9 cellular contexts compared by ENCODE assay signal in the genomic region with DNA sequence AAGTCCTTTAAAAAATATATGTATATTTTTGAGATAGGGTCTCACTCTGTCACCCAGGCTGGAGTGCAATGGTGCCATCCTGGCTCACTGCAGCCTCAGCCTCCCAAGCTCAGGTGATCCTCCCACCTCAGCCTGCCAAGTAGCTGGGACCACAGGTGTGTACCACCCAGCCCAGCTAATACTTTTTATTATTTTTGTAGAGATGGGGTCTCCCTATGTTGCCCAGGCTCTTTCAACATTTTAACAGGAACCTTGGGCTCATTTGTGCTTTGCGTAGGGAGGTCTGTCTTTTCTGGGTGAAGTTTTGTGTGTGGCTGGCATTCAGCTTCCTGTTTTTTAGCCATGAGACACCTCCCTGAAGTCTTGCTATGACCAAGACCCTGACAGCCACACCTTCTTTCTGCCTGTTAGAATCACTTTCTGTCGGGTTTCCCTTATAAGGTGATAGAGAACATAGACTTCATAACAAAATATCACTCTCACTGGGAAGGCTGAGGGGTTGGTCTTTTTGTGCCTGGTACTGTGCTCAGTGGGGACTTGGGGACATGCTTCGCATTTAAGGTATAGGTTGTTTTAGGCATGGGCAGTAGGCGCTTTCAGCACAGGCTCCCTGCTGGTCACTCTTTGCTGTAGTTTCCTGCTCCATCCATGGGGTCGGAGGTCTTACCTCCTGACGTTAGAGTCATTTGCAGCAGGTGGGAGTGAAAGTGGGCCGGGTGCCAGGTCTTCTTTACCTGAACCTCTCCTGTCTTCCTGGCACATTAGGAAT. TPM values are rescaled to one million over a fixed set of nuclear protein-coding genes. Genes with fewer than 3 reads are reported as not detected.
A peak's percentile ranks its signal among the peaks of the same experiment; 100 is the strongest.
DNase-seq lines count a peak whose midpoint lies in the region; ATAC-seq, FAIRE-seq and TF ChIP-seq lines count a peak whose summit lies in the region.
"Had no signal": no experiment of that assay in that cellular context is flagged by ENCODE, and none has a peak within 500 bp of the region (broad histone marks: within the 10 kb centered on the region; RNA-seq: fewer than 3 reads in every experiment).

No MANE protein-coding gene starts in this region.

- peak; percentile 19 for DNase-seq in stimulated activated CD4-positive, alpha-beta T cell treated with anti-CD3 and anti-CD28 coated beads, Interleukin-1b, Interleukin-23, amount 100 ng/mL, for 48 hours
- DNase-seq in stimulated activated CD4-positive, alpha-beta T cell treated with anti-CD3 and anti-CD28 coated beads, Interleukin-2, amount 100 ng/mL, for 48 hours: no peak
- DNase-seq in K562 (ENCODE audit: extremely low read depth in 1 of 4, low spot score in 3 of 4) (no peak), NCI-H2196 treated with DMSO at 0.1 percent for 48 hours (lab: John Stamatoyannopoulos, UW; ENCODE audit: unreplicated experiment) (no peak), osteoblast (ENCODE audit: insufficient read length, low spot score, missing footprints) (no peak)
- no peak for DNase-seq in stimulated activated CD4-positive, alpha-beta T cell treated with anti-CD3 and anti-CD28 coated beads, Interleukin-15, amount 100 ng/mL, for 24 hours
- DNase-seq in activated CD4-positive, alpha-beta T cell treated with anti-CD3 and anti-CD28 coated beads, Interleukin-2, amount 10 ng/mL, durations not matched to agents 24 days and 14 days: no peak

- H3K79me2 ChIP-seq in K562 (ENCODE audit: control insufficient read depth, insufficient read depth, low read length) (peaks cover 77% of the 10 kb centered on the region), osteoblast (ENCODE audit: insufficient read depth, low read length) (peaks cover 82% of the 10 kb centered on the region)

- POLR2A ChIA-PET in K562 (lab: Yijun Ruan, JAX): interaction anchor here (0.7 to 1.2 kb wide), 2 partner anchors 25 to 27 kb away, joined by 3 read pairs; no protein-coding TSS in a partner anchor

- no peaks in the 10 kb centered on the region for H3K36me3 Mint-ChIP-seq in activated CD4-positive, alpha-beta T cell treated with anti-CD3 and anti-CD28 coated beads, Interleukin-2, amount 10 ng/mL, durations not matched to agents 24 days and 14 days (ENCODE audit: low read depth)

- H3K9ac ChIP-seq in K562 (ENCODE audit: insufficient read depth in 1 of 2, low read depth in 2 of 2, low read length in 2 of 2): no peak overlapping the region; a peak in 1 of 4 replicates

- H3K36me3 ChIP-seq in K562 (ENCODE audit: control insufficient read depth, insufficient read depth, low read length) (peaks cover 17% of the 10 kb centered on the region; the same call in 2 of the 3 replicates), osteoblast (ENCODE audit: insufficient read depth, low read length) (peaks cover 3% of the 10 kb centered on the region)

- TF ChIP-seq CTCF in K562 (IDR thresholded peaks at IDR 0.05 in 2 of 3, conservative IDR thresholded peaks at IDR 0.05 in 1 of 3; ENCODE audit: insufficient read depth in 2 of 3, low read depth in 1 of 3, low read length in 3 of 3) (no peak), osteoblast (IDR thresholded peaks at IDR 0.05; ENCODE audit: extremely low read depth, low read depth, low read length) (no peak)

- H3K4me1 ChIP-seq in K562 (replicated peaks in 1 of 2; ENCODE audit: control insufficient read depth in 2 of 2, insufficient read depth in 2 of 2, low read length in 2 of 2): peaks cover 31 to 52% of the 10 kb centered on the region in 2 experiments
- peaks cover 19% of the 10 kb centered on the region for H3K4me1 ChIP-seq in osteoblast (ENCODE audit: insufficient read depth, low read length)

- BruUV-seq in K562 (replicated peaks; lab: Mats Ljungman, UMichigan): no TSS peak

- intact Hi-C loops in K562 (cut with micrococcal nuclease): no loop called here
- intact Hi-C loops in activated CD4-positive, alpha-beta T cell treated with anti-CD3 and anti-CD28 coated beads, Interleukin-2, amount 10 ng/mL, durations not matched to agents 24 days and 14 days (cut with micrococcal nuclease): no loop called here

- no peaks in the 10 kb centered on the region for H3K9me3 Mint-ChIP-seq in activated CD4-positive, alpha-beta T cell treated with anti-CD3 and anti-CD28 coated beads, Interleukin-2, amount 10 ng/mL, durations not matched to agents 24 days and 14 days

- H3K27ac ChIP-seq in K562 (ENCODE audit: extremely low read depth, low read depth, low read length) (peak overlapping the region; percentile 2; the same call in 1 of the 3 replicates), osteoblast (ENCODE audit: low read depth, low read length) (no peak overlapping the region)

- TF ChIP-seq POLR2A in K562 (conservative IDR thresholded peaks at IDR 0.05): no peak

- no peak overlapping the region for H3K27ac Mint-ChIP-seq in activated CD4-positive, alpha-beta T cell treated with anti-CD3 and anti-CD28 coated beads, Interleukin-2, amount 10 ng/mL, durations not matched to agents 24 days and 14 days

- in situ Hi-C loops in K562 (cut with MboI): no loop called here

- no peak for TF ChIP-seq RAD21 in K562 (CRISPR knock-in tag; conservative IDR thresholded peaks at IDR 0.05 in 1 of 2, IDR thresholded peaks at IDR 0.05 in 1 of 2)

- peaks cover 14% of the 10 kb centered on the region for H3K4me1 Mint-ChIP-seq in activated CD4-positive, alpha-beta T cell treated with anti-CD3 and anti-CD28 coated beads, Interleukin-2, amount 10 ng/mL, durations not matched to agents 24 days and 14 days

- CTCF ChIA-PET in K562 (lab: Yijun Ruan, JAX; ENCODE audit: low intra/inter-chr PET ratio): no interaction called here

- H3K27me3 Mint-ChIP-seq in activated CD4-positive, alpha-beta T cell treated with anti-CD3 and anti-CD28 coated beads, Interleukin-2, amount 10 ng/mL, durations not matched to agents 24 days and 14 days: peaks cover 69% of the 10 kb centered on the region

- H3K27me3 ChIP-seq in K562 (ENCODE audit: control insufficient read depth in 2 of 2, insufficient read depth in 2 of 2, low read length in 2 of 2) (no peaks in the 10 kb centered on the region), osteoblast (ENCODE audit: insufficient read depth, low read length) (no peaks in the 10 kb centered on the region)

- no peak for FAIRE-seq in K562 (lab: Jason Lieb, UNC)
- FAIRE-seq: endothelial cell of umbilical vein had no signal

- H3K9me3 ChIP-seq in K562 (replicated peaks; ENCODE audit: control insufficient read depth, insufficient read depth, low read depth, low read length) (no peaks in the 10 kb centered on the region), osteoblast (ENCODE audit: low read depth, low read length) (no peaks in the 10 kb centered on the region)

- TF ChIP-seq EP300 in K562 (IDR thresholded peaks at IDR 0.05; ENCODE audit: low read length): no peak

- 47% methylated on average over 7 of the region's 7 CpGs for WGBS in K562 (ENCODE audit: insufficient coverage, low coverage, missing lambda C conversion rate)

- no peak overlapping the region for H3K4me3 Mint-ChIP-seq in activated CD4-positive, alpha-beta T cell treated with anti-CD3 and anti-CD28 coated beads, Interleukin-2, amount 10 ng/mL, durations not matched to agents 24 days and 14 days

- H3K4me3 ChIP-seq in K562 (no peak overlapping the region), osteoblast (ENCODE audit: insufficient read depth, low read length) (no peak overlapping the region)

- H2AFZ ChIP-seq in K562 (ENCODE audit: low read depth, low read length) (no peak overlapping the region), osteoblast (ENCODE audit: low read length) (no peak overlapping the region)

- H3K9me1 ChIP-seq in K562 (ENCODE audit: control insufficient read depth, insufficient read depth, low read length): no peaks in the 10 kb centered on the region

- ATAC-seq in HG03342 (IDR thresholded peaks at IDR 0.05; ENCODE audit: unreplicated experiment): peak; percentile 67
- no peak for ATAC-seq in K562

- H4K20me1 ChIP-seq in K562 (replicated peaks; ENCODE audit: control insufficient read depth, insufficient read depth, low read length) (0 out of 2 replicates have a peak, but pooled peaks cover 3% of the 10 kb centered on the region), osteoblast (ENCODE audit: insufficient read depth, low read length) (peaks cover 26% of the 10 kb centered on the region)

- H3K4me2 ChIP-seq in K562 (ENCODE audit: insufficient read depth, low read length): peak overlapping the region; percentile 26; the same call in 1 of the 2 replicates
- H3K4me2 ChIP-seq in osteoblast (ENCODE audit: insufficient read depth, low read length): no peak overlapping the region

TF ChIP-seq in K562, 482 proteins besides CTCF, POLR2A, EP300 and RAD21 (continues in another document):
- no peak for TF ChIP-seq ZNF507 (tag; conservative IDR thresholded peaks at IDR 0.05)

RNA-seq across cellular contexts. Expression of gene RAB31, which starts 3.4 kb away (rescaled TPM):
- 62.1 and 65.0 TPM in 2 replicates for total RNA-seq in K562 (2011; cell fraction: chromatin; rRNA removed; ENCODE audit: low replicate concordance)
- total RNA-seq in K562 (2011; cell fraction: nucleolus; rRNA removed): 26.5 and 31.9 TPM in 2 replicates
- total RNA-seq in K562 (2011; cell fraction: nucleoplasm; rRNA removed): 43.2 and 112 TPM in 2 replicates
- 34.9 and 43.1 TPM in 2 replicates for total RNA-seq in K562 (2014; rRNA removed)
- total RNA-seq in K562 (2014; rRNA removed; fragmentation: Illumina TruSeq; extraction: Trizol): 44.1 and 51.7 TPM in 2 replicates
- 36.8 and 41.3 TPM in 2 replicates for total RNA-seq in K562 (2015; rRNA removed; fragmentation: Illumina TruSeq; extraction: Trizol)
- 57.7 and 66.1 TPM in 2 replicates for total RNA-seq in K562 (2021)
- 32.8 and 70.4 TPM in 2 replicates for polyA plus RNA-seq in K562 (2011; rRNA removed)
- polyA plus RNA-seq in K562 (2011; cell fraction: cytosol; rRNA removed): 26.1 and 28.8 TPM in 2 replicates
- 33.7 and 65.3 TPM in 2 replicates for polyA plus RNA-seq in K562 (2011; cell fraction: nucleus; rRNA removed)
- 37.3 and 45.1 TPM in 2 replicates for polyA plus RNA-seq in K562 (2012)
- 47.9 and 50.9 TPM in 2 replicates for polyA plus RNA-seq in K562 (2014; fragmentation: Illumina TruSeq; extraction: Trizol)
- polyA plus RNA-seq in K562 (2014; fragmentation: Nextera tagmentation; extraction: Ambion mirVana): 10 to 100 TPM; 20.7 to 25.6 TPM
- polyA plus RNA-seq in K562 (2014; rRNA removed): 25.6 and 29.0 TPM in 2 replicates
- polyA minus RNA-seq in K562 (2011; rRNA and poly(A)+ RNA removed): 89.7 and 166 TPM in 2 replicates
- 27.4 and 41.0 TPM in 2 replicates for polyA minus RNA-seq in K562 (2011; cell fraction: cytosol; rRNA and poly(A)+ RNA removed)
- polyA minus RNA-seq in K562 (2011; cell fraction: nucleus; rRNA and poly(A)+ RNA removed): 32.4 and 49.9 TPM in 2 replicates
- total RNA-seq in osteoblast: 120 and 144 TPM in 2 replicates
- total RNA-seq in activated CD4-positive, alpha-beta T cell treated with anti-CD3 and anti-CD28 coated beads, Interleukin-2, amount 10 ng/mL, durations not matched to agents 24 days and 14 days: 0.66 TPM in 1 of 2 replicates, not detected in the other

Comparison
In these comparisons a context has a peak if more than half of its experiments do, and no peak if none do; other contexts are left out.
1. RNA of gene RAB31, which starts 3.4 kb away (total RNA-seq): 120 to 144 TPM in osteoblast and 26.5 to 112 TPM in K562; 0.66 TPM in activated CD4-positive, alpha-beta T cell treated with anti-CD3 and anti-CD28 coated beads, Interleukin-2, amount 10 ng/mL, durations not matched to agents 24 days and 14 days; every median in the first group is over 10 times any median in the second.